In genomic region chr1:223776075-223776814, GRCh38 we compare ENCODE assay signal across 9 cellular contexts.
DNase-seq lines count a peak whose midpoint lies in the region; ATAC-seq and TF ChIP-seq lines count a peak whose summit lies in the region.
"Had no signal": no experiment of that assay in that cellular context is flagged by ENCODE, and none has a peak within 500 bp of the region (broad histone marks: within the 10 kb centered on the region; RNA-seq: fewer than 3 reads in every experiment).

No MANE protein-coding gene starts in this region.

- peaks cover 67% of the 10 kb centered on the region for H3K36me3 Mint-ChIP-seq in activated CD8-positive, alpha-beta T cell treated with anti-CD3 and anti-CD28 coated beads, Interleukin-2, amount 10 ng/mL, durations not matched to agents 7 days and 5 days (ENCODE audit: low read depth)

- no peaks in the 10 kb centered on the region for H3K4me1 ChIP-seq in OCI-LY7 (ENCODE audit: insufficient read depth, low read length, poor library complexity, severe bottlenecking)

- no peak overlapping the region for H3K27ac ChIP-seq in caudate nucleus (ENCODE audit: low read depth, low read length)
- no peak overlapping the region for H3K27ac ChIP-seq in OCI-LY7 (ENCODE audit: low read depth, low read length, poor library complexity, severe bottlenecking)

- intact Hi-C loops in OCI-LY7 (cut with micrococcal nuclease; ENCODE audit: unreplicated experiment): no loop called here

- TF ChIP-seq CTCF in fibroblast of pulmonary artery (IDR thresholded peaks at IDR 0.05; ENCODE audit: low read length, missing control alignments): no peak
- TF ChIP-seq CTCF in OCI-LY7 (conservative IDR thresholded peaks at IDR 0.05; ENCODE audit: low read length): no peak

- no TSS peak for BruUV-seq in OCI-LY7 (replicated peaks; lab: Mats Ljungman, UMichigan)

- POLR2A ChIA-PET in activated CD8-positive, alpha-beta T cell treated with anti-CD3 and anti-CD28 coated beads, Interleukin-2, amount 10 ng/mL, durations not matched to agents 7 days and 5 days (lab: Charles Lee): no interaction called here
- POLR2A ChIA-PET in OCI-LY7 (lab: Charles Lee): no interaction called here

- peak; percentile 17 for DNase-seq in activated gamma-delta T cell treated with Interleukin-2 at 50 U/mL for 16 hours
- DNase-seq in activated gamma-delta T cell (lab: John Stamatoyannopoulos, UW): no peak
- DNase-seq in activated CD8-positive, alpha-beta T cell treated with anti-CD3 and anti-CD28 coated beads, Interleukin-2, amount 10 ng/mL, durations not matched to agents 7 days and 5 days: peak; percentile 57
- peak; percentile 84 for DNase-seq in fibroblast of pulmonary artery (ENCODE audit: low read depth)
- peak in 3 of 4 experiments; percentile 5 to 37 (median 11) for DNase-seq in stimulated activated CD4-positive, alpha-beta T cell treated with anti-CD3 and anti-CD28 coated beads, Interleukin-1b, Interleukin-23, amount 100 ng/mL, for 24 hours (ENCODE audit: low read depth in 4 of 4, low spot score in 1 of 4)
- DNase-seq in caudate nucleus (lab: John Stamatoyannopoulos, UW): no peak
- DNase-seq in OCI-LY7 (ENCODE audit: low spot score): no peak
- DNase-seq: DND-41 had no signal

- H3K36me3 ChIP-seq in OCI-LY7 (ENCODE audit: insufficient read depth, low read length): peaks cover 39% of the 10 kb centered on the region

- H3K4me3 ChIP-seq in fibroblast of pulmonary artery (replicated peaks; ENCODE audit: low read depth, low read length) (no peak overlapping the region), OCI-LY7 (ENCODE audit: low read depth, low read length, poor library complexity, severe bottlenecking) (no peak overlapping the region)

- no peaks in the 10 kb centered on the region for H3K9me3 Mint-ChIP-seq in activated CD8-positive, alpha-beta T cell treated with anti-CD3 and anti-CD28 coated beads, Interleukin-2, amount 10 ng/mL, durations not matched to agents 7 days and 5 days (ENCODE audit: insufficient read depth)

- ATAC-seq in activated CD8-positive, alpha-beta T cell treated with anti-CD3 and anti-CD28 coated beads, Interleukin-2, amount 10 ng/mL, durations not matched to agents 7 days and 5 days: peak; percentile 75
- no peak for ATAC-seq in GM18520 (IDR thresholded peaks at IDR 0.05; ENCODE audit: unreplicated experiment)

- no peak overlapping the region for H3K4me3 Mint-ChIP-seq in activated CD8-positive, alpha-beta T cell treated with anti-CD3 and anti-CD28 coated beads, Interleukin-2, amount 10 ng/mL, durations not matched to agents 7 days and 5 days

- H3K4me1 Mint-ChIP-seq in activated CD8-positive, alpha-beta T cell treated with anti-CD3 and anti-CD28 coated beads, Interleukin-2, amount 10 ng/mL, durations not matched to agents 7 days and 5 days (ENCODE audit: low read depth): peaks cover 27% of the 10 kb centered on the region

- H4K20me1 ChIP-seq in OCI-LY7 (ENCODE audit: insufficient read depth, low read length): no peaks in the 10 kb centered on the region

- H3K27me3 Mint-ChIP-seq in activated CD8-positive, alpha-beta T cell treated with anti-CD3 and anti-CD28 coated beads, Interleukin-2, amount 10 ng/mL, durations not matched to agents 7 days and 5 days (ENCODE audit: low read depth): no peaks in the 10 kb centered on the region

- no peak overlapping the region for H2AFZ ChIP-seq in OCI-LY7 (ENCODE audit: low read length)

- no peaks in the 10 kb centered on the region for H3K79me2 ChIP-seq in OCI-LY7 (ENCODE audit: insufficient read depth, low read depth, low read length)

- H3K9me3 ChIP-seq in OCI-LY7 (ENCODE audit: low read length): no peaks in the 10 kb centered on the region

- H3K9me2 ChIP-seq in OCI-LY7 (ENCODE audit: insufficient read depth, low read length): no peaks in the 10 kb centered on the region

- H3K27ac Mint-ChIP-seq in activated CD8-positive, alpha-beta T cell treated with anti-CD3 and anti-CD28 coated beads, Interleukin-2, amount 10 ng/mL, durations not matched to agents 7 days and 5 days: peak overlapping the region; percentile 59

- no peak overlapping the region for H3K4me2 ChIP-seq in OCI-LY7 (ENCODE audit: low read length)

- CTCF ChIA-PET in activated CD8-positive, alpha-beta T cell treated with anti-CD3 and anti-CD28 coated beads, Interleukin-2, amount 10 ng/mL, durations not matched to agents 7 days and 5 days (lab: Charles Lee): interaction anchor here (0.8 to 2.9 kb wide), 2 partner anchors 27 to 79 kb away, joined by 3 to 9 read pairs; no protein-coding TSS in a partner anchor
- CTCF ChIA-PET in OCI-LY7 (lab: Charles Lee; ENCODE audit: unreplicated experiment): no interaction called here

Comparison
In these comparisons a context has a peak if more than half of its experiments do, and no peak if none do; other contexts are left out.
1. DNase-seq: peak in activated gamma-delta T cell treated with Interleukin-2 at 50 U/mL for 16 hours (single experiment), activated CD8-positive, alpha-beta T cell treated with anti-CD3 and anti-CD28 coated beads, Interleukin-2, amount 10 ng/mL, durations not matched to agents 7 days and 5 days (single experiment), fibroblast of pulmonary artery (single experiment) and stimulated activated CD4-positive, alpha-beta T cell treated with anti-CD3 and anti-CD28 coated beads, Interleukin-1b, Interleukin-23, amount 100 ng/mL, for 24 hours (3 of 4); none in activated gamma-delta T cell (single experiment), caudate nucleus (0 of 61) and OCI-LY7 (single experiment).